In the genomic region with DNA sequence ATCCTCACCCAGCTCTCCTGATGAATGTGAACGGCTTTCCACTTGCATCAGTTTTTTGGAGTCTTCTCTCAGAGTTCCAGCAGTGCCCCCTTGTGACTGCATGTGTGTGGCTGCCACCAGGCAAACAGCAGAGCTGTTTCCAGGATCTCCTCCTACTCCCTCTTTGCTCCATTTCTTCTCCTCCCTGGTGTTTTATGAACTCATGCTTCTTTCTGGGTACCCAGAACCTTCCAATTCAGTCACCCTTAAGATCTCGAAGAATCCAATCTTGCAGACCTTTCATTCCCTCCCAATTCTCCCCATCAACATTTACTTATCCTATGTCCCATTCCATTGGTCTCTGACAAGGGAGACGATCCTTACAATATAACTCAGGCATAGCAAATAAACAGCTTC, we compare ENCODE assay signal across 8 cellular contexts. TPM values are rescaled to one million over a fixed set of nuclear protein-coding genes. Genes with fewer than 3 reads are reported as not detected.
DNase-seq lines count a peak whose midpoint lies in the region; ATAC-seq and TF ChIP-seq lines count a peak whose summit lies in the region.

No MANE protein-coding gene starts in this region.

- H3K27me3 Mint-ChIP-seq in WTC11 (ENCODE audit: low read depth), result no peaks in the 10 kb centered on the region

- no peak overlapping the region for H3K27ac Mint-ChIP-seq in WTC11

- H3K9me3 Mint-ChIP-seq in WTC11, result no peaks in the 10 kb centered on the region

- ATAC-seq in WTC11, result peak; percentile 82
- ATAC-seq in aorta (ENCODE audit: low FRiP score), result peak; percentile 77
- ATAC-seq in GM21723 (IDR thresholded peaks at IDR 0.05; ENCODE audit: unreplicated experiment), result no peak

- peak; percentile 69 for DNase-seq in activated effector memory CD4-positive, alpha-beta T cell treated with anti-CD3 and anti-CD28 coated beads, Interleukin-2, amount 50 U/mL, for 16 hours
- DNase-seq in activated effector memory CD4-positive, alpha-beta T cell treated with Interleukin-2 at 50 U/mL for 16 hours, result no peak
- DNase-seq in NCI-H1105 treated with DMSO at 0.1 percent for 48 hours (lab: John Stamatoyannopoulos, UW) (peak; percentile 63), WTC11 (ENCODE audit: low spot score) (peak; percentile 63), epithelial cell of proximal tubule (ENCODE audit: low read depth) (no peak), mucosa of gallbladder (ENCODE audit: low spot score) (peak; percentile 59), aorta (peak; percentile 71 to 85)

- CTCF ChIA-PET in WTC11 (lab: Charles Lee), result interaction anchor here (0.6 to 2.9 kb wide), 23 partner anchors 10 to 699 kb away, joined by 3 to 54 read pairs (median 3); a partner anchor contains a TSS

- H3K36me3 ChIP-seq in aorta (ENCODE audit: control insufficient read depth in 1 of 2, insufficient read depth in 2 of 2, low read length in 1 of 2), result no peaks in the 10 kb centered on the region

- H3K27me3 ChIP-seq in aorta (ENCODE audit: control insufficient read depth in 1 of 2, insufficient read depth in 2 of 2, low read length in 1 of 2), result no peaks in the 10 kb centered on the region

- POLR2A ChIA-PET in WTC11 (lab: Charles Lee), result no interaction called here

- intact Hi-C loops in aorta (cut with DNase I), result loop anchor here (1.0 to 5.0 kb wide), 3 partner anchors 139 to 699 kb away; no protein-coding TSS in a partner anchor

- H3K4me1 Mint-ChIP-seq in WTC11, result peaks cover 7% of the 10 kb centered on the region

- peaks cover 0 to 2% of the 10 kb centered on the region in 2 donors for H3K4me1 ChIP-seq in aorta (ENCODE audit: control insufficient read depth in 1 of 2, insufficient read depth in 2 of 2, low read length in 2 of 2)

- no peak overlapping the region for H3K4me3 ChIP-seq in epithelial cell of proximal tubule (ENCODE audit: low read depth, low read length)
- no peak overlapping the region for H3K4me3 ChIP-seq in aorta (ENCODE audit: low read length in 2 of 2)

- no peak overlapping the region for H3K27ac ChIP-seq in aorta (ENCODE audit: low read depth in 1 of 2, low read length in 2 of 2)

- TF ChIP-seq CTCF in WTC11 (IDR thresholded peaks at IDR 0.05) (no peak; the same call in 1 of the 2 replicates), epithelial cell of proximal tubule (conservative IDR thresholded peaks at IDR 0.05; ENCODE audit: low read depth, low read length) (peak; percentile 76)

- H3K9me3 ChIP-seq in aorta (ENCODE audit: control insufficient read depth, low read length), result no peaks in the 10 kb centered on the region

- H3K4me3 Mint-ChIP-seq in WTC11, result no peak overlapping the region

- H3K36me3 Mint-ChIP-seq in WTC11, result no peaks in the 10 kb centered on the region

- 27 to 34% methylated on average over 3 of the region's 3 CpGs for WGBS in aorta, 2 donors

TF ChIP-seq in WTC11, 78 proteins besides CTCF, POLR2A, EP300 and RAD21:
- TF ChIP-seq GABPB1 (CRISPR knock-in tag; IDR thresholded peaks at IDR 0.05), result peak; percentile 50; the same call in 1 of the 2 replicates
- TF ChIP-seq ZNF317 (CRISPR knock-in tag; IDR thresholded peaks at IDR 0.05; ENCODE audit: borderline replicate concordance, low read depth), result no peak

RNA-seq across cellular contexts. Expression of a gene that starts 6.8 kb away (rescaled TPM):
- total RNA-seq in WTC11 (2021) (2.0 to 3.1 TPM (median 2.6 TPM) in 3 replicates), epithelial cell of proximal tubule (0.12 and 0.29 TPM in 2 replicates), mucosa of gallbladder (4.0 TPM), aorta (1 to 10 TPM; 2.3 to 3.9 TPM)
- polyA plus RNA-seq in aorta, result 1 to 10 TPM; 1.5 to 2.8 TPM

RNA-seq across cellular contexts. Expression of a gene that starts 42.8 kb away (rescaled TPM):
- total RNA-seq in WTC11 (2021), result 18.9 to 26.3 TPM (median 20.7 TPM) in 3 replicates
- 33.6 and 39.6 TPM in 2 replicates for total RNA-seq in epithelial cell of proximal tubule
- 32.2 TPM for total RNA-seq in mucosa of gallbladder
- total RNA-seq in aorta, result 10 to 100 TPM; 18.2 to 26.2 TPM
- 10 to 100 TPM; 18.7 to 21.7 TPM for polyA plus RNA-seq in aorta

Comparison
In these comparisons a context has a peak if more than half of its experiments do, and no peak if none do; other contexts are left out.
1. DNase-seq: peak in activated effector memory CD4-positive, alpha-beta T cell treated with anti-CD3 and anti-CD28 coated beads, Interleukin-2, amount 50 U/mL, for 16 hours (single experiment), NCI-H1105 treated with DMSO at 0.1 percent for 48 hours (single experiment), WTC11 (single experiment), mucosa of gallbladder (single experiment) and aorta (2 of 2); none in activated effector memory CD4-positive, alpha-beta T cell treated with Interleukin-2 at 50 U/mL for 16 hours (single experiment) and epithelial cell of proximal tubule (single experiment).